In genomic region chr3:21170964-21171363, GRCh38 we compare ENCODE assay signal across 14 cellular contexts.
DNase-seq lines count a peak whose midpoint lies in the region; ATAC-seq, FAIRE-seq and TF ChIP-seq lines count a peak whose summit lies in the region.
"Had no signal": no experiment of that assay in that cellular context is flagged by ENCODE, and none has a peak within 500 bp of the region (broad histone marks: within the 10 kb centered on the region; RNA-seq: fewer than 3 reads in every experiment).

No MANE protein-coding gene starts in this region.

- no peaks in the 10 kb centered on the region for H3K79me2 ChIP-seq in KMS-11 (ENCODE audit: insufficient read depth, low read depth)
- no peaks in the 10 kb centered on the region for H3K79me2 ChIP-seq in K562 (ENCODE audit: control insufficient read depth, insufficient read depth, low read length)
- H3K79me2 ChIP-seq: parathyroid adenoma had no signal

- no TSS peak for BruUV-seq in K562 (replicated peaks; lab: Mats Ljungman, UMichigan)

- in situ Hi-C loops in K562 (cut with MboI) = no loop called here

- DNase-seq in NOMO-1 treated with DMSO at 0.1 percent for 48 hours (lab: John Stamatoyannopoulos, UW; ENCODE audit: unreplicated experiment) (peak; percentile 9), NOMO-1 (lab: John Stamatoyannopoulos, UW; ENCODE audit: unreplicated experiment in 2 of 2) (no peak), K562 (ENCODE audit: extremely low read depth in 1 of 4, low spot score in 3 of 4) (peak in 2 of 4 experiments; percentile 5 to 28), psoas muscle (no peak)
- DNase-seq in effector CD4-positive, alpha-beta T cell = no peak
- DNase-seq in activated T-cell treated with anti-CD3 and anti-CD28 coated beads, Interleukin-2, amount 50 U/mL, for 48 hours = no peak
- DNase-seq: activated CD8-positive, alpha-beta memory T cell treated with anti-CD3 and anti-CD28 coated beads, Interleukin-2, amount 50 U/mL, for 4 hours; CD4-positive, CD25-positive, alpha-beta regulatory T cell; HCEC 1CT; stimulated activated naive CD4-positive, alpha-beta T cell treated with Interleukin-2 at 50 U/mL for 16 hours had no signal

- no peak overlapping the region for H3K27ac ChIP-seq in KMS-11
- H3K27ac ChIP-seq in K562 (ENCODE audit: extremely low read depth, low read depth, low read length) = no peak overlapping the region
- no peak overlapping the region for H3K27ac ChIP-seq in psoas muscle
- H3K27ac ChIP-seq: epithelial cell of prostate, parathyroid adenoma had no signal

- no peak overlapping the region for H3K9ac ChIP-seq in KMS-11
- H3K9ac ChIP-seq in K562 (ENCODE audit: insufficient read depth in 1 of 2, low read depth in 2 of 2, low read length in 2 of 2) = no peak overlapping the region
- H3K9ac ChIP-seq: parathyroid adenoma had no signal

- H3K27me3 ChIP-seq in KMS-11 (ENCODE audit: insufficient read depth, low read depth) = no peaks in the 10 kb centered on the region
- H3K27me3 ChIP-seq in K562 (ENCODE audit: control insufficient read depth in 2 of 2, insufficient read depth in 2 of 2, low read length in 2 of 2) = no peaks in the 10 kb centered on the region
- H3K27me3 ChIP-seq in psoas muscle (ENCODE audit: insufficient read depth in 3 of 3, low read length in 2 of 3) = no peaks in the 10 kb centered on the region

- TF ChIP-seq EP300 in K562 (IDR thresholded peaks at IDR 0.05; ENCODE audit: low read length) = no peak

- H3K36me3 ChIP-seq in KMS-11 (ENCODE audit: insufficient read depth) = no peaks in the 10 kb centered on the region
- H3K36me3 ChIP-seq in K562 (ENCODE audit: control insufficient read depth, insufficient read depth, low read length) = no peaks in the 10 kb centered on the region
- no peaks in the 10 kb centered on the region for H3K36me3 ChIP-seq in psoas muscle (ENCODE audit: insufficient read depth in 1 of 2, low read depth in 1 of 2)

- H3K9me1 ChIP-seq in K562 (ENCODE audit: control insufficient read depth, insufficient read depth, low read length) = no peaks in the 10 kb centered on the region

- H3K4me1 ChIP-seq in KMS-11 (ENCODE audit: low read depth, poor library complexity, severe bottlenecking) (no peaks in the 10 kb centered on the region), K562 (replicated peaks in 1 of 2; ENCODE audit: control insufficient read depth in 2 of 2, insufficient read depth in 2 of 2, low read length in 2 of 2) (no peaks in the 10 kb centered on the region), psoas muscle (no peaks in the 10 kb centered on the region)
- H3K4me1 ChIP-seq: parathyroid adenoma had no signal

- H3K4me3 ChIP-seq in KMS-11 (IDR thresholded peaks at IDR 0.05; ENCODE audit: insufficient read depth, low read depth, low read length) = no peak overlapping the region
- no peak overlapping the region for H3K4me3 ChIP-seq in K562
- no peak overlapping the region for H3K4me3 ChIP-seq in psoas muscle

- CTCF ChIA-PET in K562 (lab: Yijun Ruan, JAX; ENCODE audit: low intra/inter-chr PET ratio) = no interaction called here

- H3K4me2 ChIP-seq in KMS-11 (no peak overlapping the region), K562 (ENCODE audit: insufficient read depth, low read length) (no peak overlapping the region)

- POLR2A ChIA-PET in K562 (lab: Yijun Ruan, JAX) = interaction anchor here (0.6 to 1.2 kb wide), 2 partner anchors 11 to 45 kb away, joined by 3 read pairs; no protein-coding TSS in a partner anchor

- no peak for TF ChIP-seq POLR2A in K562 (conservative IDR thresholded peaks at IDR 0.05)

- H4K20me1 ChIP-seq in KMS-11 (ENCODE audit: insufficient read depth) = no peaks in the 10 kb centered on the region
- H4K20me1 ChIP-seq in K562 (replicated peaks; ENCODE audit: control insufficient read depth, insufficient read depth, low read length) = no peaks in the 10 kb centered on the region

- WGBS in K562 (ENCODE audit: insufficient coverage, low coverage, missing lambda C conversion rate) = 0% methylated on average over 1 of the region's 1 CpG
- WGBS in psoas muscle, 3 donors = 80 to 94% (median 80%) methylated on average over 1 of the region's 1 CpG

- TF ChIP-seq RAD21 in K562 (CRISPR knock-in tag; conservative IDR thresholded peaks at IDR 0.05 in 1 of 2, IDR thresholded peaks at IDR 0.05 in 1 of 2) = peak in 1 of 2 experiments; percentile 21; a peak in 1 of 4 replicates

- FAIRE-seq in K562 (lab: Jason Lieb, UNC) = no peak

- H3K9me3 ChIP-seq in K562 (replicated peaks; ENCODE audit: control insufficient read depth, insufficient read depth, low read depth, low read length) (no peaks in the 10 kb centered on the region), psoas muscle (no peaks in the 10 kb centered on the region)

- no peak overlapping the region for H2AFZ ChIP-seq in KMS-11 (ENCODE audit: low read depth)
- no peak overlapping the region for H2AFZ ChIP-seq in K562 (ENCODE audit: low read depth, low read length)
- H2AFZ ChIP-seq: parathyroid adenoma had no signal

- intact Hi-C loops in K562 (cut with micrococcal nuclease) (no loop called here), psoas muscle (cut with DNase I) (no loop called here)

- peak; percentile 39; the same call in 1 of the 2 replicates for TF ChIP-seq CTCF in KMS-11 (conservative IDR thresholded peaks at IDR 0.05; ENCODE audit: low read depth, low read length)
- peak; percentile 12 to 48 (median 44); a peak in 3 of 6 replicates for TF ChIP-seq CTCF in K562 (IDR thresholded peaks at IDR 0.05 in 2 of 3, conservative IDR thresholded peaks at IDR 0.05 in 1 of 3; ENCODE audit: insufficient read depth in 2 of 3, low read depth in 1 of 3, low read length in 3 of 3)
- peak; percentile 20 for TF ChIP-seq CTCF in psoas muscle (IDR thresholded peaks at IDR 0.05)

- ATAC-seq in K562 = peak; percentile 47; the same call in 1 of the 3 replicates
- ATAC-seq in psoas muscle = no peak
- ATAC-seq in GM21528 (IDR thresholded peaks at IDR 0.05; ENCODE audit: low FRiP score, unreplicated experiment) = no peak

TF ChIP-seq in K562, 482 proteins besides CTCF, POLR2A, EP300 and RAD21:
- TF ChIP-seq E2F3 (CRISPR knock-in tag; IDR thresholded peaks at IDR 0.05) (no peak), PREB (CRISPR knock-in tag; IDR thresholded peaks at IDR 0.05) (no peak), RBM25 (IDR thresholded peaks at IDR 0.05; ENCODE audit: low read depth, low read length, severe bottlenecking) (no peak), FOSL1 (tag; conservative IDR thresholded peaks at IDR 0.05) (no peak), POLR2G (IDR thresholded peaks at IDR 0.05; ENCODE audit: low read depth, low read length) (no peak), ASH1L (IDR thresholded peaks at IDR 0.05; ENCODE audit: borderline replicate concordance, low read depth, partially characterized antibody) (no peak), KLF13 (tag; IDR thresholded peaks at IDR 0.05; ENCODE audit: borderline replicate concordance, low read depth) (no peak), NR2C1 (IDR thresholded peaks at IDR 0.05) (no peak), NR2C1 (tag; IDR thresholded peaks at IDR 0.05) (no peak), KLF16 (IDR thresholded peaks at IDR 0.05) (no peak), STAT5A (IDR thresholded peaks at IDR 0.05; ENCODE audit: borderline replicate concordance, low read length) (no peak), TCF3 (CRISPR knock-in tag; IDR thresholded peaks at IDR 0.05) (no peak), PTTG1 (tag; IDR thresholded peaks at IDR 0.05; ENCODE audit: low read depth) (no peak), TRIM25 (IDR thresholded peaks at IDR 0.05; ENCODE audit: borderline replicate concordance) (no peak), ZNF589 (CRISPR knock-in tag; IDR thresholded peaks at IDR 0.05; ENCODE audit: low read depth) (no peak), SIX5 (IDR thresholded peaks at IDR 0.05; ENCODE audit: borderline replicate concordance in 1 of 2, insufficient read depth in 1 of 2, low read depth in 1 of 2, low read length in 2 of 2) (no peak), ZNF785 (CRISPR knock-in tag; IDR thresholded peaks at IDR 0.05) (no peak)
